In genomic region chrX:68912113-68912980, GRCh38 we compare ENCODE assay signal across 15 cellular contexts.
DNase-seq lines count a peak whose midpoint lies in the region; ATAC-seq and TF ChIP-seq lines count a peak whose summit lies in the region.
"Had no signal": no experiment of that assay in that cellular context is flagged by ENCODE, and none has a peak within 500 bp of the region (broad histone marks: within the 10 kb centered on the region; RNA-seq: fewer than 3 reads in every experiment).

No MANE protein-coding gene starts in this region.

- H3K4me3 Mint-ChIP-seq in GM23338: peak overlapping the region; percentile 61
- H3K4me3 Mint-ChIP-seq in progenitor cell of endocrine pancreas (ENCODE audit: low read depth): no peak overlapping the region

- no peaks in the 10 kb centered on the region for H3F3A ChIP-seq in GM23338 (replicated peaks; ENCODE audit: low read depth)

- DNase-seq in GM23338 (ENCODE audit: low spot score) (peak; percentile 46), astrocyte of the spinal cord (ENCODE audit: low read depth, low spot score) (peak; percentile 51), iPS-NIHi7 (ENCODE audit: extremely low spot score) (peak; percentile 32), progenitor cell of endocrine pancreas (ENCODE audit: low spot score, unreplicated experiment) (no peak), AG08396 (ENCODE audit: low spot score) (no peak), NCI-H82 treated with DMSO at 0.1 percent for 48 hours (lab: John Stamatoyannopoulos, UW; ENCODE audit: unreplicated experiment) (no peak)
- no peak for DNase-seq in activated CD4-positive, alpha-beta T cell treated with anti-CD3 and anti-CD28 coated beads for 48 hours
- DNase-seq: DMS 273 treated with DMSO at 0.1 percent for 48 hours; left cardiac atrium; NCI-H1436; NCI-H510A treated with DMSO at 0.1 percent for 48 hours; stimulated activated naive CD8-positive, alpha-beta T cell treated with anti-CD3 and anti-CD28 coated beads, Interleukin-15, Interleukin-2, amounts not matched to agents 100 U/mL and 50 U/mL, for 24 hours had no signal

- in situ Hi-C loops in astrocyte of the spinal cord (cut with HindIII; ENCODE audit: low sequenced_read_pairs): no loop called here

- H3K4me3 ChIP-seq in GM23338: peak overlapping the region; percentile 34; the same call in 1 of the 2 replicates
- no peak overlapping the region for H3K4me3 ChIP-seq in astrocyte of the spinal cord (ENCODE audit: low read depth, low read length)

- ATAC-seq in GM23338: peak; percentile 75
- no peak for ATAC-seq in HG03175 (IDR thresholded peaks at IDR 0.05; ENCODE audit: unreplicated experiment)
- ATAC-seq: Panc1; stimulated activated naive CD8-positive, alpha-beta T cell treated with anti-CD3 and anti-CD28 coated beads, Interleukin-15, Interleukin-2, amounts not matched to agents 100 U/mL and 50 U/mL, for 24 hours had no signal

- H3K27me3 ChIP-seq in GM23338 (ENCODE audit: insufficient read depth): no peaks in the 10 kb centered on the region

- no peaks in the 10 kb centered on the region for H4K20me1 ChIP-seq in GM23338 (replicated peaks; ENCODE audit: insufficient read depth)

- H3K36me3 ChIP-seq in GM23338 (ENCODE audit: insufficient read depth): no peaks in the 10 kb centered on the region

- H3K27me3 Mint-ChIP-seq in GM23338 (ENCODE audit: insufficient read depth, low read depth, poor library complexity) (peaks cover 9% of the 10 kb centered on the region), progenitor cell of endocrine pancreas (no peaks in the 10 kb centered on the region)

- no peak overlapping the region for H3K27ac Mint-ChIP-seq in GM23338
- H3K27ac Mint-ChIP-seq in progenitor cell of endocrine pancreas: peak overlapping the region; percentile 89

- no peaks in the 10 kb centered on the region for H3K79me2 ChIP-seq in GM23338 (replicated peaks; ENCODE audit: insufficient read depth)

- no peaks in the 10 kb centered on the region for H3K9me2 ChIP-seq in GM23338 (ENCODE audit: insufficient read depth)

- H3K4me1 Mint-ChIP-seq in GM23338 (peaks cover 31% of the 10 kb centered on the region), progenitor cell of endocrine pancreas (ENCODE audit: low read depth) (peaks cover 7% of the 10 kb centered on the region)

- H3K4me1 ChIP-seq in GM23338 (ENCODE audit: insufficient read depth): peaks cover 4% of the 10 kb centered on the region; the same call in 1 of the 2 replicates

- H3K9me3 Mint-ChIP-seq in GM23338 (no peaks in the 10 kb centered on the region; the same call in 2 of the 3 replicates), progenitor cell of endocrine pancreas (ENCODE audit: low read depth) (peaks cover 3% of the 10 kb centered on the region)

- H3K36me3 Mint-ChIP-seq in GM23338 (ENCODE audit: low read depth): no peaks in the 10 kb centered on the region
- no peaks in the 10 kb centered on the region for H3K36me3 Mint-ChIP-seq in progenitor cell of endocrine pancreas (ENCODE audit: insufficient read depth)

- TF ChIP-seq CTCF in GM23338 (conservative IDR thresholded peaks at IDR 0.05; ENCODE audit: low read depth in 2 of 2) (no peak), astrocyte of the spinal cord (IDR thresholded peaks at IDR 0.05; ENCODE audit: low read depth, low read length) (no peak), progenitor cell of endocrine pancreas (IDR thresholded peaks at IDR 0.05; ENCODE audit: unreplicated experiment) (no peak)

- H2AFZ ChIP-seq in GM23338: peak overlapping the region; percentile 90; the same call in 1 of the 2 replicates

- peak overlapping the region; percentile 66; the same call in 1 of the 2 replicates for H3K4me2 ChIP-seq in GM23338
- H3K4me2 ChIP-seq: KMS-11 had no signal

- no peak overlapping the region for H3K27ac ChIP-seq in GM23338 (ENCODE audit: low read depth)
- H3K27ac ChIP-seq: KMS-11 had no signal

TF ChIP-seq in GM23338, 12 proteins besides CTCF, POLR2A, EP300 and RAD21 (continues in another document):
- TF ChIP-seq ETS1 (IDR thresholded peaks at IDR 0.05) (no peak), NANOG (IDR thresholded peaks at IDR 0.05; ENCODE audit: borderline replicate concordance) (no peak), REST (IDR thresholded peaks at IDR 0.05; ENCODE audit: unreplicated experiment) (no peak), POLR2AphosphoS5 (IDR thresholded peaks at IDR 0.05; ENCODE audit: low read depth) (no peak)

Comparison
In these comparisons a context has a peak if more than half of its experiments do, and no peak if none do; other contexts are left out.
1. DNase-seq: peak in GM23338 (single experiment), astrocyte of the spinal cord (single experiment) and iPS-NIHi7 (single experiment); none in progenitor cell of endocrine pancreas (single experiment), AG08396 (single experiment), activated CD4-positive, alpha-beta T cell treated with anti-CD3 and anti-CD28 coated beads for 48 hours (single experiment) and NCI-H82 treated with DMSO at 0.1 percent for 48 hours (single experiment).